In the genomic region with DNA sequence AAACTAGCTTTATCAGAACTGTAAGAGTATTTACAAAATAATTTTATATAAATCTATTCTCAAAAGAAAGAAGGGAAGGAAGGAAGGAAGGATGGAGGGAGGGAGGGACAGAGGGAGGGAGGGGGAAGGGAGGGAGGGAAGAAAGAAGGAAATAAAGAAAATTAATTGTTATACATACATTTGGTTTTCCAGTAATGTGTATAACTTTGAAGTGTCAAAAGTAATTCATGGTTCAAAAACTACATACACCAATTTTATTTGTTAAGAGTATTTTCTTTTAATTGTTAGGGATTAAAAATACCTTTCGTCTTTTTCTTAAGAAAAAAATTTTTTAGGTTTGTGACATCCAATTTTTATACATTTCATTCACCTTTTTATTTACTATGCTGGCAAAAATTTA, we compare ENCODE assay signal across 8 cellular contexts. TPM values are rescaled to one million over a fixed set of nuclear protein-coding genes. Genes with fewer than 3 reads are reported as not detected.
"Had no signal": no experiment of that assay in that cellular context is flagged by ENCODE, and none has a peak within 500 bp of the region (broad histone marks: within the 10 kb centered on the region; RNA-seq: fewer than 3 reads in every experiment).

No MANE protein-coding gene starts in this region.

- DNase-seq: GDM1, GF-D8 had no signal

- H3K4me3 ChIP-seq: GM12878 had no signal

- FAIRE-seq: GM12878, GM12891, GM12892, GM18507, GM19239 had no signal

- ATAC-seq: GM12878 had no signal

RNA-seq across cellular contexts. Expression of a gene that starts 17.5 kb away (rescaled TPM):
- total RNA-seq: G401, GM12878 had no signal
